1 cellular context compared by ENCODE assay signal in genomic region chr4:112636688-112637551, GRCh38.
TF ChIP-seq lines count a peak whose summit lies in the region.

TSS of gene LARP7 (plus strand) at chr4:112637143. CDS start at chr4:112644670, 7,527 bp downstream.
TSS of gene ZGRF1 (minus strand) at chr4:112636909. CDS start at chr4:112633176, 3,733 bp downstream.

TF ChIP-seq in HEK293, 187 proteins besides CTCF, POLR2A, EP300 and RAD21 (continued from another document and continues in another):
- TF ChIP-seq, protein P1, sequence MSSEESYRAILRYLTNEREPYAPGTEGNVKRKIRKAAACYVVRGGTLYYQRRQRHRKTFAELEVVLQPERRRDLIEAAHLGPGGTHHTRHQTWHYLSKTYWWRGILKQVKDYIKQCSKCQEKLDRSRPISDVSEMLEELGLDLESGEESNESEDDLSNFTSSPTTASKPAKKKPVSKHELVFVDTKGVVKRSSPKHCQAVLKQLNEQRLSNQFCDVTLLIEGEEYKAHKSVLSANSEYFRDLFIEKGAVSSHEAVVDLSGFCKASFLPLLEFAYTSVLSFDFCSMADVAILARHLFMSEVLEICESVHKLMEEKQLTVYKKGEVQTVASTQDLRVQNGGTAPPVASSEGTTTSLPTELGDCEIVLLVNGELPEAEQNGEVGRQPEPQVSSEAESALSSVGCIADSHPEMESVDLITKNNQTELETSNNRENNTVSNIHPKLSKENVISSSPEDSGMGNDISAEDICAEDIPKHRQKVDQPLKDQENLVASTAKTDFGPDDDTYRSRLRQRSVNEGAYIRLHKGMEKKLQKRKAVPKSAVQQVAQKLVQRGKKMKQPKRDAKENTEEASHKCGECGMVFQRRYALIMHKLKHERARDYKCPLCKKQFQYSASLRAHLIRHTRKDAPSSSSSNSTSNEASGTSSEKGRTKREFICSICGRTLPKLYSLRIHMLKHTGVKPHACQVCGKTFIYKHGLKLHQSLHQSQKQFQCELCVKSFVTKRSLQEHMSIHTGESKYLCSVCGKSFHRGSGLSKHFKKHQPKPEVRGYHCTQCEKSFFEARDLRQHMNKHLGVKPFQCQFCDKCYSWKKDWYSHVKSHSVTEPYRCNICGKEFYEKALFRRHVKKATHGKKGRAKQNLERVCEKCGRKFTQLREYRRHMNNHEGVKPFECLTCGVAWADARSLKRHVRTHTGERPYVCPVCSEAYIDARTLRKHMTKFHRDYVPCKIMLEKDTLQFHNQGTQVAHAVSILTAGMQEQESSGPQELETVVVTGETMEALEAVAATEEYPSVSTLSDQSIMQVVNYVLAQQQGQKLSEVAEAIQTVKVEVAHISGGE (tag by site-specific recombination; conservative IDR thresholded peaks at IDR 0.05; ENCODE audit: low read depth) = peak; percentile 45; the same call in 1 of the 2 replicates
- TF ChIP-seq, protein P2, sequence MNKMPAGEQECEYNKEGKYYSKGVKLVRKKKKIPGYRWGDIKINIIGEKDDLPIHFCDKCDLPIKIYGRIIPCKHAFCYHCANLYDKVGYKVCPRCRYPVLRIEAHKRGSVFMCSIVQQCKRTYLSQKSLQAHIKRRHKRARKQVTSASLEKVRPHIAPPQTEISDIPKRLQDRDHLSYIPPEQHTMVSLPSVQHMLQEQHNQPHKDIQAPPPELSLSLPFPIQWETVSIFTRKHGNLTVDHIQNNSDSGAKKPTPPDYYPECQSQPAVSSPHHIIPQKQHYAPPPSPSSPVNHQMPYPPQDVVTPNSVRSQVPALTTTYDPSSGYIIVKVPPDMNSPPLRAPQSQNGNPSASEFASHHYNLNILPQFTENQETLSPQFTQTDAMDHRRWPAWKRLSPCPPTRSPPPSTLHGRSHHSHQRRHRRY (tag by site-specific recombination; IDR thresholded peaks at IDR 0.05) = no peak
- no peak for TF ChIP-seq PRDM2 (tag by site-specific recombination; IDR thresholded peaks at IDR 0.05; ENCODE audit: borderline replicate concordance)
- TF ChIP-seq ZNF248 (tag by site-specific recombination; IDR thresholded peaks at IDR 0.05) = no peak
- peak; percentile 70 for TF ChIP-seq ZNF600 (tag by site-specific recombination; IDR thresholded peaks at IDR 0.05)
- no peak for TF ChIP-seq ZBTB48 (tag by site-specific recombination; IDR thresholded peaks at IDR 0.05)
- TF ChIP-seq ZFP37 (tag by site-specific recombination; IDR thresholded peaks at IDR 0.05) = peak; percentile 23; the same call in 1 of the 2 replicates
- TF ChIP-seq, protein P3, sequence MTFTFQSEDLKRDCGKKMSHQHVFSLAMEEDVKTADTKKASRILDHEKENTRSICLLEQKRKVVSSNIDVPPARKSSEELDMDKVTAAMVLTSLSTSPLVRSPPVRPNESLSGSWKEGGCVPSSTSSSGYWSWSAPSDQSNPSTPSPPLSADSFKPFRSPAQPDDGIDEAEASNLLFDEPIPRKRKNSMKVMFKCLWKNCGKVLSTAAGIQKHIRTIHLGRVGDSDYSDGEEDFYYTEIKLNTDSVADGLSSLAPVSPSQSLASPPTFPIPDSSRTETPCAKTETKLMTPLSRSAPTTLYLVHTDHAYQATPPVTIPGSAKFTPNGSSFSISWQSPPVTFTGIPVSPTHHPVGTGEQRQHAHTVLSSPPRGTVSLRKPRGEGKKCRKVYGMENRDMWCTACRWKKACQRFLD (tag by site-specific recombination; IDR thresholded peaks at IDR 0.05) = no peak
- TF ChIP-seq ZSCAN30 (tag by site-specific recombination; IDR thresholded peaks at IDR 0.05) = no peak
- TF ChIP-seq ZBTB17 (tag by site-specific recombination; IDR thresholded peaks at IDR 0.05) = peak; percentile 87
- TF ChIP-seq ZNF518A (tag by site-specific recombination; conservative IDR thresholded peaks at IDR 0.05; ENCODE audit: low read depth) = peak; percentile 74
- TF ChIP-seq ZNF140 (tag by site-specific recombination; IDR thresholded peaks at IDR 0.05) = no peak
- TF ChIP-seq WT1 (tag by site-specific recombination; IDR thresholded peaks at IDR 0.05) = peak; percentile 49; the same call in 1 of the 2 replicates
- TF ChIP-seq, protein P4, sequence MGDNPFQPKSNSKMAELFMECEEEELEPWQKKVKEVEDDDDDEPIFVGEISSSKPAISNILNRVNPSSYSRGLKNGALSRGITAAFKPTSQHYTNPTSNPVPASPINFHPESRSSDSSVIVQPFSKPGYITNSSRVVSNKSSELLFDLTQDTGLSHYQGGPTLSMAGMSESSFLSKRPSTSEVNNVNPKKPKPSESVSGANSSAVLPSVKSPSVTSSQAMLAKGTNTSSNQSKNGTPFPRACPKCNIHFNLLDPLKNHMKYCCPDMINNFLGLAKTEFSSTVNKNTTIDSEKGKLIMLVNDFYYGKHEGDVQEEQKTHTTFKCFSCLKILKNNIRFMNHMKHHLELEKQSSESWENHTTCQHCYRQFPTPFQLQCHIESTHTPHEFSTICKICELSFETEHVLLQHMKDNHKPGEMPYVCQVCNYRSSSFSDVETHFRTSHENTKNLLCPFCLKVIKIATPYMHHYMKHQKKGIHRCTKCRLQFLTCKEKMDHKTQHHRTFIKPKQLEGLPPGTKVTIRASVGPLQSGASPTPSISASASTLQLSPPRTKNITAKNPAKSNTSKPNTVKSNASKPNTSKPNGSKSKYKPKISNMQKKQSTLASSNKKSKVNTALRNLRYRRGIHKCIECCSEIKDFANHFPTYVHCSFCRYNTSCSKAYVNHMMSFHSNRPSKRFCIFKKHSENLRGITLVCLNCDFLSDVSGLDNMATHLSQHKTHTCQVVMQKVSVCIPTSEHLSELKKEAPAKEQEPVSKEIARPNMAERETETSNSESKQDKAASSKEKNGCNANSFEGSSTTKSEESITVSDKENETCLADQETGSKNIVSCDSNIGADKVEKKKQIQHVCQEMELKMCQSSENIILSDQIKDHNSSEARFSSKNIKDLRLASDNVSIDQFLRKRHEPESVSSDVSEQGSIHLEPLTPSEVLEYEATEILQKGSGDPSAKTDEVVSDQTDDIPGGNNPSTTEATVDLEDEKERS (tag by site-specific recombination; IDR thresholded peaks at IDR 0.05) = no peak
- TF ChIP-seq, protein P5, sequence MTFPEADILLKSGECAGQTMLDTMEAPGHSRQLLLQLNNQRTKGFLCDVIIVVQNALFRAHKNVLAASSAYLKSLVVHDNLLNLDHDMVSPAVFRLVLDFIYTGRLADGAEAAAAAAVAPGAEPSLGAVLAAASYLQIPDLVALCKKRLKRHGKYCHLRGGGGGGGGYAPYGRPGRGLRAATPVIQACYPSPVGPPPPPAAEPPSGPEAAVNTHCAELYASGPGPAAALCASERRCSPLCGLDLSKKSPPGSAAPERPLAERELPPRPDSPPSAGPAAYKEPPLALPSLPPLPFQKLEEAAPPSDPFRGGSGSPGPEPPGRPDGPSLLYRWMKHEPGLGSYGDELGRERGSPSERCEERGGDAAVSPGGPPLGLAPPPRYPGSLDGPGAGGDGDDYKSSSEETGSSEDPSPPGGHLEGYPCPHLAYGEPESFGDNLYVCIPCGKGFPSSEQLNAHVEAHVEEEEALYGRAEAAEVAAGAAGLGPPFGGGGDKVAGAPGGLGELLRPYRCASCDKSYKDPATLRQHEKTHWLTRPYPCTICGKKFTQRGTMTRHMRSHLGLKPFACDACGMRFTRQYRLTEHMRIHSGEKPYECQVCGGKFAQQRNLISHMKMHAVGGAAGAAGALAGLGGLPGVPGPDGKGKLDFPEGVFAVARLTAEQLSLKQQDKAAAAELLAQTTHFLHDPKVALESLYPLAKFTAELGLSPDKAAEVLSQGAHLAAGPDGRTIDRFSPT (tag by site-specific recombination; IDR thresholded peaks at IDR 0.05) = peak; percentile 75
- TF ChIP-seq KLF9 (tag by site-specific recombination; IDR thresholded peaks at IDR 0.05; ENCODE audit: low read depth) = peak; percentile 67; the same call in 1 of the 2 replicates
- no peak for TF ChIP-seq HOXD13 (CRISPR knock-in tag; IDR thresholded peaks at IDR 0.05; ENCODE audit: borderline replicate concordance)
- TF ChIP-seq, protein P6, sequence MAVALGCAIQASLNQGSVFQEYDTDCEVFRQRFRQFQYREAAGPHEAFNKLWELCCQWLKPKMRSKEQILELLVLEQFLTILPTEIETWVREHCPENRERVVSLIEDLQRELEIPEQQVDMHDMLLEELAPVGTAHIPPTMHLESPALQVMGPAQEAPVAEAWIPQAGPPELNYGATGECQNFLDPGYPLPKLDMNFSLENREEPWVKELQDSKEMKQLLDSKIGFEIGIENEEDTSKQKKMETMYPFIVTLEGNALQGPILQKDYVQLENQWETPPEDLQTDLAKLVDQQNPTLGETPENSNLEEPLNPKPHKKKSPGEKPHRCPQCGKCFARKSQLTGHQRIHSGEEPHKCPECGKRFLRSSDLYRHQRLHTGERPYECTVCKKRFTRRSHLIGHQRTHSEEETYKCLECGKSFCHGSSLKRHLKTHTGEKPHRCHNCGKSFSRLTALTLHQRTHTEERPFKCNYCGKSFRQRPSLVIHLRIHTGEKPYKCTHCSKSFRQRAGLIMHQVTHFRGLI (tag by site-specific recombination; IDR thresholded peaks at IDR 0.05) = 0 out of 2 replicates have a peak, but pooled peaks have one; percentile 13
- TF ChIP-seq ZNF48 (tag by site-specific recombination; IDR thresholded peaks at IDR 0.05) = no peak
- TF ChIP-seq PATZ1 (tag by site-specific recombination; IDR thresholded peaks at IDR 0.05) = peak; percentile 78
- peak; percentile 82 for TF ChIP-seq ZNF366 (tag by site-specific recombination; conservative IDR thresholded peaks at IDR 0.05)
- TF ChIP-seq KLF10 (tag by site-specific recombination; IDR thresholded peaks at IDR 0.05) = peak; percentile 53
